In the genomic region with DNA sequence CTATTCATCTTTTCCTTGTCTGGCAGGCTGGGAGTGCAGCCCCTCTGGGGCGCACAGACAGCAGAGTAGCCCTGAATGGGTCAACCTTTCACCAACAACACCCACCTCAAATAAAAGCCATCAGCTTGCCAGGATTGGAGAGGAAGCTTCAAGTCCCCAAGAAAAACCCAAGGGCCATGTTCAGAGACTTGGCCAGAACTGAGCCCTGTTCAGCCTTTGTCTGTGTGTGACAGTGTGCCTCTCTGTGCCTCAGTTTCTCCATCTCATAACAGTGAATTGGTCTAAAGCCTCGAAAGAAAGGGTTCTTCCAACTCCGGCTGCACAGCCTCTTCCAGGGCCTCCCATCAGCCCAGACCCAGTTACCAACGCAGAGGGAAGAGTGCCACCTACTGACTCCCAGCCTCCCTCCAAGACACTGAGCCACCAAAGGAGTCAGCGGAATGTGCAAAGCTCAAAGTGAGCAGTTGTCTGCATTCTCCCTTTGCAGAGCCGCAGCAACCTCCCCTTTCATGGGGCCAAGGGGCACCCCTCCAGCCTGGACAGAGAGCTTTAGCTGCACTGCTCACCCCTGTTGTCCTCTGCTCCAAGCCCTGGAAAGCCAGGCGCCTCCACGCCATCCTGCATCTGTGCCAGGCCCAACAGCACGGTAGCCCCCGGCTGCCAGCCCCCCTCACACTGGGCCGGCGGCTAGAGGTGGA, we compare ENCODE assay signal across 8 cellular contexts.
A peak's percentile ranks its signal among the peaks of the same experiment; 100 is the strongest.
DNase-seq lines count a peak whose midpoint lies in the region; ATAC-seq, FAIRE-seq and TF ChIP-seq lines count a peak whose summit lies in the region.

No MANE protein-coding gene starts in this region.

- CTCF ChIA-PET in BJ (lab: Yijun Ruan, JAX), result interaction anchor here (0.6 to 5.6 kb wide), 17 partner anchors 11 to 678 kb away, joined by 3 to 37 read pairs (median 4); no protein-coding TSS in a partner anchor
- CTCF ChIA-PET in endothelial cell of umbilical vein (lab: Charles Lee), result interaction anchor here (0.6 to 4.6 kb wide), 22 partner anchors 11 to 1835 kb away, joined by 3 to 112 read pairs (median 4); a partner anchor contains a TSS

- H4K20me1 ChIP-seq in OCI-LY1 (ENCODE audit: insufficient read depth, low read length), result no peaks in the 10 kb centered on the region
- H4K20me1 ChIP-seq in endothelial cell of umbilical vein (replicated peaks; ENCODE audit: control insufficient read depth, extremely low read depth, insufficient read depth, low read length), result no peaks in the 10 kb centered on the region

- peak; percentile 35 for FAIRE-seq in endothelial cell of umbilical vein (lab: Jason Lieb, UNC)

- no peak overlapping the region for H2AFZ ChIP-seq in OCI-LY1 (ENCODE audit: low read length)
- no peak overlapping the region for H2AFZ ChIP-seq in endothelial cell of umbilical vein (ENCODE audit: low read depth, low read length)

- intact Hi-C loops in endothelial cell of umbilical vein (cut with micrococcal nuclease) (loop anchor here (1.0 kb wide), 1 partner anchor 205 kb away; no protein-coding TSS in a partner anchor), mucosa of descending colon (cut with DNase I, micrococcal nuclease) (no loop called here)

- H3K9ac ChIP-seq in OCI-LY1 (ENCODE audit: low read length), result no peak overlapping the region; the same call in 1 of the 2 replicates
- H3K9ac ChIP-seq in endothelial cell of umbilical vein (replicated peaks; ENCODE audit: extremely low read depth, insufficient read depth, low read length), result no peak overlapping the region

- POLR2A ChIA-PET in BJ (lab: Charles Lee), result no interaction called here
- POLR2A ChIA-PET in endothelial cell of umbilical vein (lab: Charles Lee), result no interaction called here

- H3K27ac ChIP-seq in OCI-LY1 (ENCODE audit: low read depth, low read length, poor library complexity, severe bottlenecking), result peak overlapping the region; percentile 65
- no peak overlapping the region for H3K27ac ChIP-seq in endothelial cell of umbilical vein (ENCODE audit: insufficient read depth, low read depth, low read length)

- H3K9me2 ChIP-seq in OCI-LY1 (ENCODE audit: low read depth, low read length), result no peaks in the 10 kb centered on the region

- no TSS peak for BruUV-seq in endothelial cell of umbilical vein (replicated peaks; lab: Mats Ljungman, UMichigan)

- H3K4me1 ChIP-seq in OCI-LY1 (ENCODE audit: insufficient read depth, low read length, severe bottlenecking) (peaks cover 50% of the 10 kb centered on the region), endothelial cell of umbilical vein (ENCODE audit: control insufficient read depth, extremely low read depth, insufficient read depth, low read length) (no peaks in the 10 kb centered on the region), mucosa of descending colon (ENCODE audit: low read depth) (no peaks in the 10 kb centered on the region)

- no peak for TF ChIP-seq POLR2A in endothelial cell of umbilical vein (IDR thresholded peaks at IDR 0.05; ENCODE audit: low read depth, low read length)

- H3K27me3 ChIP-seq in BJ (ENCODE audit: control insufficient read depth, insufficient read depth, low read length) (no peaks in the 10 kb centered on the region), H7 (ENCODE audit: control insufficient read depth, insufficient read depth, low read length) (peaks cover 3% of the 10 kb centered on the region), OCI-LY1 (ENCODE audit: insufficient read depth, low read length) (no peaks in the 10 kb centered on the region; the same call in 1 of the 2 replicates), endothelial cell of umbilical vein (ENCODE audit: control insufficient read depth in 2 of 2, insufficient read depth in 2 of 2, low read length in 2 of 2) (no peaks in the 10 kb centered on the region)

- peak; percentile 69 for ATAC-seq in mucosa of descending colon
- no peak for ATAC-seq in HG03342 (IDR thresholded peaks at IDR 0.05; ENCODE audit: unreplicated experiment)
- no peak for ATAC-seq in HG03196 (IDR thresholded peaks at IDR 0.05; ENCODE audit: unreplicated experiment)
- no peak for ATAC-seq in HG03095 (IDR thresholded peaks at IDR 0.05; ENCODE audit: unreplicated experiment)

- no peak overlapping the region for H3K4me3 ChIP-seq in BJ (ENCODE audit: low read depth, low read length)
- no peak overlapping the region for H3K4me3 ChIP-seq in H7 (ENCODE audit: insufficient read depth, low read depth, low read length)
- H3K4me3 ChIP-seq in OCI-LY1 (ENCODE audit: low read depth, low read length, poor library complexity, severe bottlenecking), result no peak overlapping the region
- H3K4me3 ChIP-seq in endothelial cell of umbilical vein (replicated peaks in 1 of 3; ENCODE audit: insufficient read depth in 1 of 3, low read depth in 1 of 3, low read length in 3 of 3), result no peak overlapping the region
- no peak overlapping the region for H3K4me3 ChIP-seq in mucosa of descending colon

- no peaks in the 10 kb centered on the region for H3K36me3 ChIP-seq in BJ (ENCODE audit: control insufficient read depth, insufficient read depth, low read length)
- no peaks in the 10 kb centered on the region for H3K36me3 ChIP-seq in H7 (replicated peaks; ENCODE audit: control insufficient read depth, insufficient read depth, low read length)
- no peaks in the 10 kb centered on the region for H3K36me3 ChIP-seq in OCI-LY1 (ENCODE audit: insufficient read depth, low read length)
- H3K36me3 ChIP-seq in endothelial cell of umbilical vein (ENCODE audit: control insufficient read depth in 2 of 2, extremely low read depth in 1 of 2, insufficient read depth in 2 of 2, low read length in 2 of 2), result no peaks in the 10 kb centered on the region
- H3K36me3 ChIP-seq in mucosa of descending colon (ENCODE audit: low read depth), result no peaks in the 10 kb centered on the region

- peak overlapping the region; percentile 6; the same call in 1 of the 2 replicates for H3K4me2 ChIP-seq in OCI-LY1 (ENCODE audit: low read length)
- H3K4me2 ChIP-seq in endothelial cell of umbilical vein (ENCODE audit: insufficient read depth, low read length), result no peak overlapping the region

- H3K9me3 ChIP-seq in OCI-LY1 (ENCODE audit: low read length), result no peaks in the 10 kb centered on the region
- no peaks in the 10 kb centered on the region for H3K9me3 ChIP-seq in endothelial cell of umbilical vein (replicated peaks; ENCODE audit: control insufficient read depth, insufficient read depth, low read length)
- H3K9me3 ChIP-seq in mucosa of descending colon, result no peaks in the 10 kb centered on the region

- H3F3A ChIP-seq in OCI-LY1 (ENCODE audit: insufficient read depth, low read length), result peaks cover 10% of the 10 kb centered on the region

- dilution Hi-C loops in endothelial cell of umbilical vein (cut with MboI; ENCODE audit: extremely low pct_ligation_motif_present, low sequenced_read_pairs), result no loop called here

- H3K79me2 ChIP-seq in OCI-LY1 (ENCODE audit: insufficient read depth, low read length) (no peaks in the 10 kb centered on the region), endothelial cell of umbilical vein (ENCODE audit: control insufficient read depth, insufficient read depth, low read length) (no peaks in the 10 kb centered on the region)

- H3K9me1 ChIP-seq in endothelial cell of umbilical vein (replicated peaks; ENCODE audit: control insufficient read depth, extremely low read depth, insufficient read depth, low read length), result no peaks in the 10 kb centered on the region

- TF ChIP-seq CTCF in BJ (IDR thresholded peaks at IDR 0.05; ENCODE audit: insufficient read depth, low read depth, low read length), result peak; percentile 78
- peak; percentile 96 for TF ChIP-seq CTCF in OCI-LY1 (IDR thresholded peaks at IDR 0.05; ENCODE audit: low read length)
- TF ChIP-seq CTCF in endothelial cell of umbilical vein (IDR thresholded peaks at IDR 0.05; ENCODE audit: extremely low read depth in 1 of 2, insufficient read depth in 1 of 2, low read depth in 1 of 2, low read length in 2 of 2), result peak; percentile 55 to 78
- TF ChIP-seq CTCF in mucosa of descending colon (IDR thresholded peaks at IDR 0.05), result no peak

- DNase-seq in BJ (ENCODE audit: low read depth) (no peak), H7 (peak; percentile 85), endothelial cell of umbilical vein (ENCODE audit: low read depth, low spot score) (peak; percentile 56), mucosa of descending colon (peak in 2 of 3 donors; percentile 58 to 74)

TF ChIP-seq in endothelial cell of umbilical vein, 7 proteins besides CTCF, POLR2A, EP300 and RAD21:
- TF ChIP-seq EZH2 (IDR thresholded peaks at IDR 0.05; ENCODE audit: borderline replicate concordance, low read depth, low read length, severe bottlenecking) (no peak), MYC (IDR thresholded peaks at IDR 0.05; ENCODE audit: low read depth, low read length) (no peak), FOS (IDR thresholded peaks at IDR 0.05; ENCODE audit: borderline replicate concordance, insufficient read depth, low read length) (no peak), GATA2 (IDR thresholded peaks at IDR 0.05; ENCODE audit: insufficient read depth, insufficient read length, low read depth, low read length) (no peak), JUN (IDR thresholded peaks at IDR 0.05; ENCODE audit: borderline replicate concordance, insufficient read depth, insufficient read length, low read depth) (no peak), POLR2AphosphoS5 (IDR thresholded peaks at IDR 0.05; ENCODE audit: insufficient read depth, low read depth, low read length) (no peak)
- TF ChIP-seq, protein P1, sequence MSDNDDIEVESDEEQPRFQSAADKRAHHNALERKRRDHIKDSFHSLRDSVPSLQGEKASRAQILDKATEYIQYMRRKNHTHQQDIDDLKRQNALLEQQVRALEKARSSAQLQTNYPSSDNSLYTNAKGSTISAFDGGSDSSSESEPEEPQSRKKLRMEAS (IDR thresholded peaks at IDR 0.05; ENCODE audit: insufficient read depth, insufficient read length), result no peak
